Comparison of ENCODE assay signal across 1 cellular context in the genomic region with DNA sequence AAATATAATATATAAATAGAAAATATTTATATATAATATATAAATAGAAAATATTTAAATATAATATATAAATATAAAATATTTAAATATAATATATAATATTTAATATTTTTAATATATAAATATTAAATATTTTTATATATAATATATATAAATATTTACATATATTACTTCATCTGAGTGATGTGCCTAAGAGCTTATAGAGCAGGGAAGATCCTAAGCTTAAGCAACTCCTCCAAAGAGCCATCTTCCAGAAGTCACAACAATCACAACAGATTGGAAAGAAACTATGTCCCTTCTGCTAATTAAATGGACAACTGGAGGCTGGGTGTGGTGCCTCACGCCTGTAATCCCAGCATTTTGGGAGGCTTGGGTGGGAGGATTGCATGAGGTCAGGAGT.
TF ChIP-seq lines count a peak whose summit lies in the region.

No MANE protein-coding gene starts in this region.

TF ChIP-seq in H1, 55 proteins besides CTCF, POLR2A, EP300 and RAD21:
- TF ChIP-seq, protein P1, sequence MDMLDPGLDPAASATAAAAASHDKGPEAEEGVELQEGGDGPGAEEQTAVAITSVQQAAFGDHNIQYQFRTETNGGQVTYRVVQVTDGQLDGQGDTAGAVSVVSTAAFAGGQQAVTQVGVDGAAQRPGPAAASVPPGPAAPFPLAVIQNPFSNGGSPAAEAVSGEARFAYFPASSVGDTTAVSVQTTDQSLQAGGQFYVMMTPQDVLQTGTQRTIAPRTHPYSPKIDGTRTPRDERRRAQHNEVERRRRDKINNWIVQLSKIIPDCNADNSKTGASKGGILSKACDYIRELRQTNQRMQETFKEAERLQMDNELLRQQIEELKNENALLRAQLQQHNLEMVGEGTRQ (IDR thresholded peaks at IDR 0.05; ENCODE audit: low read length), result no peak
- TF ChIP-seq CHD2 (IDR thresholded peaks at IDR 0.05; ENCODE audit: low read length) (no peak), SAP30 (IDR thresholded peaks at IDR 0.05; ENCODE audit: insufficient read depth, insufficient replicate concordance, low read length) (no peak), RFX5 (IDR thresholded peaks at IDR 0.05; ENCODE audit: borderline replicate concordance, low read depth, low read length) (no peak), BRCA1 (IDR thresholded peaks at IDR 0.05; ENCODE audit: low read depth, low read length) (no peak), TAF7 (optimal IDR thresholded peaks at IDR 0.05; ENCODE audit: borderline replicate concordance, low read depth, low read length) (no peak), POU5F1 (IDR thresholded peaks at IDR 0.05; ENCODE audit: low read depth, low read length) (no peak), SP4 (IDR thresholded peaks at IDR 0.05; ENCODE audit: low read length) (no peak), RNF2 (IDR thresholded peaks at IDR 0.05; ENCODE audit: borderline replicate concordance, low read depth, low read length, missing control alignments, poor library complexity, severe bottlenecking) (no peak), SP2 (IDR thresholded peaks at IDR 0.05; ENCODE audit: low read length) (no peak), GTF2F1 (IDR thresholded peaks at IDR 0.05; ENCODE audit: borderline replicate concordance, low read depth, low read length) (no peak), CHD1 (IDR thresholded peaks at IDR 0.05; ENCODE audit: low read depth, low read length) (no peak), BACH1 (IDR thresholded peaks at IDR 0.05; ENCODE audit: low read length) (no peak)
- TF ChIP-seq, protein P2, sequence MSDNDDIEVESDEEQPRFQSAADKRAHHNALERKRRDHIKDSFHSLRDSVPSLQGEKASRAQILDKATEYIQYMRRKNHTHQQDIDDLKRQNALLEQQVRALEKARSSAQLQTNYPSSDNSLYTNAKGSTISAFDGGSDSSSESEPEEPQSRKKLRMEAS (IDR thresholded peaks at IDR 0.05), result no peak
TF ChIP-seq in H1: peak in this region for 0.
